8 cellular contexts compared by ENCODE assay signal in the genomic region with DNA sequence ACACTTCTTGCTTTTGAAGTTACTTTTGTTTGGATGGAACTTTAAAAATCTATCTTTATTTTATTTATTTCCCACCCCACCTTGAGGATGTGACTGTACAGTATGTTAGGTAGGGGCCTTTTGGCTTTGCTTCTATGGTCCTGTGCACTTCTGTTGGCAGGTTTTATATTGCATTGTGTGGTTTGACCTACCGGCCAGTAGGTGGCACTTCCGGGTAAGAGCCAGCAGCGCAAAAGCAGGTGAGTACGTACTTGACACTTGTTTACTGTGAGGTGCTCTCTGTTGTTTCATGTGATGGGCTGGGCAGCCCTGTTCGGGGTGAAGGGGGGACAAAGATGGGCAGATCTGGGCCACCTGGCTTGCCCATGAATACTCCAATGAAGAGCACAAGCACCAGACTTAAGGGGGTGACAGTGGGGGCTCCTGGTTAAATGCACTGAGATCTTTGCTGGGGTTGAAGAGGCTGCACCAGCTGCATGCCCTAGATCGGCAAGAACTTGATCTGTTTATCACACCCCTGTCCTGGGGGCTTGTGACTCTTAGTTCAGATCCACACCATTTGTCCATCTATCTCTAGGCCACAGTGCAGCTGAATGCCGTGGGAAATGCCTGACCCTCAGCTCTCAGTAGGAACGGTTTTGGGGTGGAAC.
DNase-seq lines count a peak whose midpoint lies in the region; ATAC-seq and TF ChIP-seq lines count a peak whose summit lies in the region.

No MANE protein-coding gene starts in this region.

- no peak overlapping the region for H2AFZ ChIP-seq in PC-9

- POLR2A ChIA-PET in PC-9 (lab: Charles Lee; ENCODE audit: unreplicated experiment) = no interaction called here

- H3K27ac ChIP-seq in PC-9 = no peak overlapping the region
- no peak overlapping the region for H3K27ac ChIP-seq in iPS DF 6.9 (ENCODE audit: low read length)

- H3K9me3 ChIP-seq in PC-9 (ENCODE audit: insufficient read depth, low read depth) (no peaks in the 10 kb centered on the region), iPS DF 6.9 (ENCODE audit: control insufficient read depth, insufficient read depth, low read length) (no peaks in the 10 kb centered on the region)

- H3K79me2 ChIP-seq in PC-9 (ENCODE audit: low read depth) = no peaks in the 10 kb centered on the region

- no peaks in the 10 kb centered on the region for H3F3A ChIP-seq in PC-9 (ENCODE audit: insufficient read depth, low read depth)

- no TSS peak for BruUV-seq in PC-9 (replicated peaks; lab: Mats Ljungman, UMichigan)

- TF ChIP-seq CTCF in AG10803 (conservative IDR thresholded peaks at IDR 0.05; ENCODE audit: low read length) (peak; percentile 46), PC-9 (conservative IDR thresholded peaks at IDR 0.05) (peak; percentile 75)

- H3K27me3 ChIP-seq in PC-9 (ENCODE audit: insufficient read depth, low read depth) (no peaks in the 10 kb centered on the region), iPS DF 6.9 (ENCODE audit: control insufficient read depth, insufficient read depth, low read length) (no peaks in the 10 kb centered on the region)

- H3K9me2 ChIP-seq in PC-9 (ENCODE audit: insufficient read depth) = no peaks in the 10 kb centered on the region

- ATAC-seq in GM19023 (IDR thresholded peaks at IDR 0.05; ENCODE audit: unreplicated experiment) (peak; percentile 98), HG03108 (IDR thresholded peaks at IDR 0.05; ENCODE audit: unreplicated experiment) (peak; percentile 87)

- no peaks in the 10 kb centered on the region for H4K20me1 ChIP-seq in PC-9 (ENCODE audit: insufficient read depth)

- WGBS in iPS DF 6.9 (ENCODE audit: insufficient coverage, insufficient read length) = no CpG with 5 or more reads among the region's 8 CpGs

- H3K4me2 ChIP-seq in PC-9 = no peak overlapping the region

- H3K4me3 ChIP-seq in AG10803 (ENCODE audit: low read length) (no peak overlapping the region), PC-9 (no peak overlapping the region), iPS DF 6.9 (ENCODE audit: low read length) (no peak overlapping the region)

- peak; percentile 11 for DNase-seq in AG10803 (ENCODE audit: low read depth)
- peak; percentile 16 to 46 for DNase-seq in PC-9
- peak; percentile 33 for DNase-seq in iPS DF 6.9 (ENCODE audit: low read depth, low spot score)
- no peak for DNase-seq in cerebellum (ENCODE audit: low spot score)
- no peak for DNase-seq in medulla oblongata (ENCODE audit: extremely low spot score)
- DNase-seq in activated naive CD4-positive, alpha-beta T cell (lab: John Stamatoyannopoulos, UW) = no peak

- intact Hi-C loops in PC-9 (cut with micrococcal nuclease; ENCODE audit: unreplicated experiment) = no loop called here

- no peaks in the 10 kb centered on the region for H3K36me3 ChIP-seq in PC-9 (ENCODE audit: low read depth)
- H3K36me3 ChIP-seq in iPS DF 6.9 (ENCODE audit: control insufficient read depth, insufficient read depth, low read length) = no peaks in the 10 kb centered on the region

- H3K4me1 ChIP-seq in PC-9 (replicated peaks; ENCODE audit: insufficient read depth) (no peaks in the 10 kb centered on the region), iPS DF 6.9 (ENCODE audit: control insufficient read depth, insufficient read depth, low read length) (no peaks in the 10 kb centered on the region)

- CTCF ChIA-PET in PC-9 (lab: Charles Lee) = interaction anchor here (0.6 kb wide), 1 partner anchor 159 kb away, joined by 4 read pairs; no protein-coding TSS in a partner anchor

Comparison
In these comparisons a context has a peak if more than half of its experiments do, and no peak if none do; other contexts are left out.
1. DNase-seq: peak in AG10803 (single experiment), PC-9 (2 of 2) and iPS DF 6.9 (single experiment); none in cerebellum (single experiment), medulla oblongata (single experiment) and activated naive CD4-positive, alpha-beta T cell (0 of 4).